ENCODE assay signal across 12 cellular contexts in genomic region chr7:28804990-28805389, GRCh38.
DNase-seq lines count a peak whose midpoint lies in the region; ATAC-seq and TF ChIP-seq lines count a peak whose summit lies in the region.
"Had no signal": no experiment of that assay in that cellular context is flagged by ENCODE, and none has a peak within 500 bp of the region (broad histone marks: within the 10 kb centered on the region; RNA-seq: fewer than 3 reads in every experiment).

No MANE protein-coding gene starts in this region.

- TF ChIP-seq CTCF in NB4 (IDR thresholded peaks at IDR 0.05; ENCODE audit: low read depth, low read length): no peak
- TF ChIP-seq CTCF in cardiac fibroblast (IDR thresholded peaks at IDR 0.05; ENCODE audit: low read depth, low read length): no peak

- DNase-seq in GM03348 (ENCODE audit: low spot score) (peak; percentile 83), NB4 (ENCODE audit: low read depth) (peak; percentile 11), cardiac fibroblast (ENCODE audit: low read depth in 2 of 2) (peak; percentile 58 to 89), renal cortical epithelial cell (ENCODE audit: low read depth) (peak; percentile 44), sciatic nerve (ENCODE audit: low spot score) (no peak), OCI-M1 (lab: John Stamatoyannopoulos, UW) (no peak)
- DNase-seq: activated CD4-positive, alpha-beta T cell treated with anti-CD3 and anti-CD28 coated beads, Interleukin-2, amount 10 ng/mL, durations not matched to agents 7 days and 5 days; body of pancreas; NCI-H1048; stimulated activated CD4-positive, alpha-beta T cell treated with anti-CD3 and anti-CD28 coated beads, Interleukin-15, amount 100 ng/mL, for 24 hours; tibial artery had no signal

- H3K4me3 ChIP-seq in NB4 (ENCODE audit: low read depth, low read length) (no peak overlapping the region), cardiac fibroblast (replicated peaks in 1 of 2; ENCODE audit: low read depth in 2 of 2, low read length in 2 of 2) (no peak overlapping the region)
- H3K4me3 ChIP-seq: body of pancreas, tibial artery had no signal

- intact Hi-C loops in sciatic nerve (cut with DNase I): no loop called here

- no peak for TF ChIP-seq POLR2A in NB4 (IDR thresholded peaks at IDR 0.05; ENCODE audit: extremely low read depth, insufficient read length)

- no peak for ATAC-seq in sciatic nerve
- no peak for ATAC-seq in HG02981 (IDR thresholded peaks at IDR 0.05; ENCODE audit: unreplicated experiment)
- ATAC-seq: body of pancreas had no signal

Comparison
In these comparisons a context has a peak if more than half of its experiments do, and no peak if none do; other contexts are left out.
1. DNase-seq: peak in GM03348 (single experiment), NB4 (single experiment), cardiac fibroblast (2 of 2) and renal cortical epithelial cell (single experiment); none in sciatic nerve (single experiment) and OCI-M1 (single experiment).